ENCODE assay signal across 1 cellular context in genomic region chr5:132979367-132979935, GRCh38.
TF ChIP-seq lines count a peak whose summit lies in the region.

No MANE protein-coding gene starts in this region.

TF ChIP-seq in IMR-90, 13 proteins besides CTCF, POLR2A, EP300 and RAD21 (continued from another document):
- TF ChIP-seq ELK1 (IDR thresholded peaks at IDR 0.05; ENCODE audit: borderline replicate concordance, low read depth, low read length) = no peak
